ENCODE assay signal across 1 cellular context in the genomic region with DNA sequence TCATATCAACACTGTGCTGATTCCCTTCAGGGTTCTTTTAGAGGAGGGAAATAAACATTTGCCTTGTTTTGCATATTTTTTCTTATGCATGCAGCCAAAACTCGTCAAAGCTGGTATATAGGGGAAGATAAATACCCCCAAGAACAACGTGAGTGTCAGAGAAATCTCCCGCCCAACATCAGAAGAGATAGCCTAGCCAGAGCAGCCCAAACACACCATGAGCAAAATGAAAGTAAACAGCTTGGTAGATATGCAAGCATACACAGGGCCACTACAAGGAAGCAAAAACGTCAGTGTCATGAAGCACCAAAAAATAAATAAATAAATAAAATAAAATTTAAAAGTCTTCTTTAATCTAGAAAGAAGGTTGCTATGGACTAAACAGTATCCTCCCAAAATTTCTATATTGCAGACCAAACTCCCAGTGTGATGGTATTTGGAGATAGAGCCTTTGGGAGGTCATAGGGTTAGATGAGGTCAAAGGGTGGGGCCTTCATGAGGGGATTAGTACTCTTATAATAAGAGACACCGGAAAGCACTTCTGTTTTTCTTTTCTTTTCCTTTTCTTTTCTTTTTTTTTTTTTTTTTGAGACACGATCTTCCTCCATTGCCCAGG.
TF ChIP-seq lines count a peak whose summit lies in the region.

No MANE protein-coding gene starts in this region.

TF ChIP-seq in K562, 482 proteins besides CTCF, POLR2A, EP300 and RAD21 (continues in another document):
- TF ChIP-seq NR2C1 (IDR thresholded peaks at IDR 0.05) (peak; percentile 89), NR2C1 (tag; IDR thresholded peaks at IDR 0.05) (peak; percentile 86), PTRF (tag; IDR thresholded peaks at IDR 0.05) (no peak), FOXA3 (CRISPR knock-in tag; conservative IDR thresholded peaks at IDR 0.05 in 1 of 2, IDR thresholded peaks at IDR 0.05 in 1 of 2) (0 out of 4 replicates have a peak, but pooled peaks of 1 of the 2 experiments have one; percentile 18), POLR2AphosphoS5 (IDR thresholded peaks at IDR 0.05; ENCODE audit: control insufficient read depth, insufficient read depth, low read depth, low read length) (peak; percentile 75), HOXB6 (CRISPR knock-in tag; IDR thresholded peaks at IDR 0.05; ENCODE audit: borderline replicate concordance) (no peak), TEAD4 (IDR thresholded peaks at IDR 0.05; ENCODE audit: low read length) (peak; percentile 32; the same call in 1 of the 2 replicates), TEAD4 (CRISPR knock-in tag; IDR thresholded peaks at IDR 0.05; ENCODE audit: borderline replicate concordance) (no peak), MNT (conservative IDR thresholded peaks at IDR 0.05) (0 out of 4 replicates have a peak, but pooled peaks of 1 of the 2 experiments have one; percentile 22), PML (IDR thresholded peaks at IDR 0.05; ENCODE audit: low read length) (0 out of 2 replicates have a peak, but pooled peaks have one; percentile 55), SMARCC2 (IDR thresholded peaks at IDR 0.05; ENCODE audit: low read depth) (no peak), FOXK2 (conservative IDR thresholded peaks at IDR 0.05 in 1 of 2, IDR thresholded peaks at IDR 0.05 in 1 of 2; ENCODE audit: low read depth in 2 of 2) (peak in 1 of 2 experiments; percentile 89; a peak in 3 of 4 replicates), SNAPC5 (CRISPR knock-in tag; IDR thresholded peaks at IDR 0.05) (0 out of 2 replicates have a peak, but pooled peaks have one; percentile 26), HEY1 (CRISPR knock-in tag; IDR thresholded peaks at IDR 0.05; ENCODE audit: borderline replicate concordance) (no peak), STAG1 (CRISPR knock-in tag; IDR thresholded peaks at IDR 0.05; ENCODE audit: borderline replicate concordance) (no peak), U2AF1 (optimal IDR thresholded peaks at IDR 0.05; ENCODE audit: low read depth, low read length) (no peak), HLTF (IDR thresholded peaks at IDR 0.05) (no peak), L3MBTL2 (IDR thresholded peaks at IDR 0.05) (peak; percentile 50), ZNF395 (CRISPR knock-in tag; IDR thresholded peaks at IDR 0.05) (no peak), TBP (optimal IDR thresholded peaks at IDR 0.05; ENCODE audit: low read depth, low read length) (peak; percentile 82), RBM25 (IDR thresholded peaks at IDR 0.05; ENCODE audit: low read depth, low read length, severe bottlenecking) (no peak), GTF2E2 (tag; IDR thresholded peaks at IDR 0.05) (0 out of 2 replicates have a peak, but pooled peaks have one; percentile 41), GTF2F1 (IDR thresholded peaks at IDR 0.05; ENCODE audit: low read depth, low read length) (0 out of 2 replicates have a peak, but pooled peaks have one; percentile 30), NCOR1 (IDR thresholded peaks at IDR 0.05) (peak; percentile 43; the same call in 1 of the 2 replicates), BCLAF1 (IDR thresholded peaks at IDR 0.05; ENCODE audit: borderline replicate concordance in 1 of 2, control insufficient read depth in 1 of 2, low read depth in 2 of 2, low read length in 1 of 2) (peak in 1 of 2 experiments; percentile 81; a peak in 1 of 4 replicates), CGGBP1 (CRISPR knock-in tag; IDR thresholded peaks at IDR 0.05) (0 out of 2 replicates have a peak, but pooled peaks have one; percentile 26), BCOR (IDR thresholded peaks at IDR 0.05) (0 out of 2 replicates have a peak, but pooled peaks have one; percentile 6), SUPT5H (IDR thresholded peaks at IDR 0.05) (peak; percentile 46; the same call in 1 of the 2 replicates), ZFPM2 (CRISPR knock-in tag; IDR thresholded peaks at IDR 0.05) (no peak), SNRNP70 (optimal IDR thresholded peaks at IDR 0.05; ENCODE audit: low read depth, low read length) (no peak), MCM2 (IDR thresholded peaks at IDR 0.05; ENCODE audit: low read depth) (no peak), ESRRA (IDR thresholded peaks at IDR 0.05; ENCODE audit: borderline replicate concordance, low read depth) (peak; percentile 29; the same call in 1 of the 2 replicates), ZNF175 (CRISPR knock-in tag; IDR thresholded peaks at IDR 0.05; ENCODE audit: low read depth) (no peak), NONO (IDR thresholded peaks at IDR 0.05; ENCODE audit: low read depth in 2 of 2, low read length in 1 of 2) (0 out of 4 replicates have a peak, but pooled peaks of 1 of the 2 experiments have one; percentile 27), ESRRB (CRISPR knock-in tag; IDR thresholded peaks at IDR 0.05; ENCODE audit: borderline replicate concordance) (no peak), SMARCA4 (IDR thresholded peaks at IDR 0.05) (no peak), HCFC1 (IDR thresholded peaks at IDR 0.05; ENCODE audit: low read depth, low read length) (no peak), FOXA1 (IDR thresholded peaks at IDR 0.05; ENCODE audit: borderline replicate concordance) (no peak), DLX4 (CRISPR knock-in tag; IDR thresholded peaks at IDR 0.05) (no peak), RBFOX2 (IDR thresholded peaks at IDR 0.05; ENCODE audit: low read depth, low read length) (peak; percentile 34; the same call in 1 of the 2 replicates), RBM39 (optimal IDR thresholded peaks at IDR 0.05; ENCODE audit: low read depth, low read length) (no peak)
- TF ChIP-seq, protein P1, sequence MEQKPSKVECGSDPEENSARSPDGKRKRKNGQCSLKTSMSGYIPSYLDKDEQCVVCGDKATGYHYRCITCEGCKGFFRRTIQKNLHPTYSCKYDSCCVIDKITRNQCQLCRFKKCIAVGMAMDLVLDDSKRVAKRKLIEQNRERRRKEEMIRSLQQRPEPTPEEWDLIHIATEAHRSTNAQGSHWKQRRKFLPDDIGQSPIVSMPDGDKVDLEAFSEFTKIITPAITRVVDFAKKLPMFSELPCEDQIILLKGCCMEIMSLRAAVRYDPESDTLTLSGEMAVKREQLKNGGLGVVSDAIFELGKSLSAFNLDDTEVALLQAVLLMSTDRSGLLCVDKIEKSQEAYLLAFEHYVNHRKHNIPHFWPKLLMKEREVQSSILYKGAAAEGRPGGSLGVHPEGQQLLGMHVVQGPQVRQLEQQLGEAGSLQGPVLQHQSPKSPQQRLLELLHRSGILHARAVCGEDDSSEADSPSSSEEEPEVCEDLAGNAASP (IDR thresholded peaks at IDR 0.05), result 0 out of 2 replicates have a peak, but pooled peaks have one; percentile 35
- TF ChIP-seq, protein P2, sequence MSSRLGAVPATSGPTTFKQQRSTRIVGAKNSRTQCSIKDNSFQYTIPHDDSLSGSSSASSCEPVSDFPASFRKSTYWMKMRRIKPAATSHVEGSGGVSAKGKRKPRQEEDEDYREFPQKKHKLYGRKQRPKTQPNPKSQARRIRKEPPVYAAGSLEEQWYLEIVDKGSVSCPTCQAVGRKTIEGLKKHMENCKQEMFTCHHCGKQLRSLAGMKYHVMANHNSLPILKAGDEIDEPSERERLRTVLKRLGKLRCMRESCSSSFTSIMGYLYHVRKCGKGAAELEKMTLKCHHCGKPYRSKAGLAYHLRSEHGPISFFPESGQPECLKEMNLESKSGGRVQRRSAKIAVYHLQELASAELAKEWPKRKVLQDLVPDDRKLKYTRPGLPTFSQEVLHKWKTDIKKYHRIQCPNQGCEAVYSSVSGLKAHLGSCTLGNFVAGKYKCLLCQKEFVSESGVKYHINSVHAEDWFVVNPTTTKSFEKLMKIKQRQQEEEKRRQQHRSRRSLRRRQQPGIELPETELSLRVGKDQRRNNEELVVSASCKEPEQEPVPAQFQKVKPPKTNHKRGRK (tag; IDR thresholded peaks at IDR 0.05), result 0 out of 2 replicates have a peak, but pooled peaks have one; percentile 5
- TF ChIP-seq, protein P3, sequence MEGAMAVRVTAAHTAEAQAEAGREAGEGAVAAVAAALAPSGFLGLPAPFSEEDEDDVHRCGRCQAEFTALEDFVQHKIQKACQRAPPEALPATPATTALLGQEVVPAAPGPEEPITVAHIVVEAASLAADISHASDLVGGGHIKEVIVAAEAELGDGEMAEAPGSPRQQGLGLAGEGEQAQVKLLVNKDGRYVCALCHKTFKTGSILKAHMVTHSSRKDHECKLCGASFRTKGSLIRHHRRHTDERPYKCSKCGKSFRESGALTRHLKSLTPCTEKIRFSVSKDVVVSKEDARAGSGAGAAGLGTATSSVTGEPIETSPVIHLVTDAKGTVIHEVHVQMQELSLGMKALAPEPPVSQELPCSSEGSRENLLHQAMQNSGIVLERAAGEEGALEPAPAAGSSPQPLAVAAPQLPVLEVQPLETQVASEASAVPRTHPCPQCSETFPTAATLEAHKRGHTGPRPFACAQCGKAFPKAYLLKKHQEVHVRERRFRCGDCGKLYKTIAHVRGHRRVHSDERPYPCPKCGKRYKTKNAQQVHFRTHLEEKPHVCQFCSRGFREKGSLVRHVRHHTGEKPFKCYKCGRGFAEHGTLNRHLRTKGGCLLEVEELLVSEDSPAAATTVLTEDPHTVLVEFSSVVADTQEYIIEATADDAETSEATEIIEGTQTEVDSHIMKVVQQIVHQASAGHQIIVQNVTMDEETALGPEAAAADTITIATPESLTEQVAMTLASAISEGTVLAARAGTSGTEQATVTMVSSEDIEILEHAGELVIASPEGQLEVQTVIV (CRISPR knock-in tag; IDR thresholded peaks at IDR 0.05; ENCODE audit: borderline replicate concordance), result no peak
